1 cellular context compared by ENCODE assay signal in the genomic region with DNA sequence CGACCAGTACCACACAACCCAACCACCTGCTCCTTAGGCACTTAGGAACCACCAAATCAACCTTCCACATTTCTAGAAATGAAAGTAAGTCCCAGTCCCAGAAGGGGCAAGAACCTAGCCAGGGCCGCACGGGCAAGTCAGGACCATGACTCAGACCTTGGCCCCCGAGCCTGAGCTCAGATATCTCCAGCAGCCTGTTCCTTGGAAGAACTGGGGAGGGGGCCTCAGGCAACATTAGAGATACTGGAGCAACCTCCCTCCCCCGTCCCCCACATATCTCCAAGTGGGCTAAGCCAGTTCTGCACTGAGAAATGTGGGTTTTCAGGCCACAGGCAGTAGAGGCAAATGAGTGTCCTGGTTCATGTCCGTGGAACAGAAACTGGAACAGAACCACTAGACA.
TF ChIP-seq lines count a peak whose summit lies in the region.

No MANE protein-coding gene starts in this region.

TF ChIP-seq in GM23338, 12 proteins besides CTCF, POLR2A, EP300 and RAD21:
- TF ChIP-seq, protein P1, sequence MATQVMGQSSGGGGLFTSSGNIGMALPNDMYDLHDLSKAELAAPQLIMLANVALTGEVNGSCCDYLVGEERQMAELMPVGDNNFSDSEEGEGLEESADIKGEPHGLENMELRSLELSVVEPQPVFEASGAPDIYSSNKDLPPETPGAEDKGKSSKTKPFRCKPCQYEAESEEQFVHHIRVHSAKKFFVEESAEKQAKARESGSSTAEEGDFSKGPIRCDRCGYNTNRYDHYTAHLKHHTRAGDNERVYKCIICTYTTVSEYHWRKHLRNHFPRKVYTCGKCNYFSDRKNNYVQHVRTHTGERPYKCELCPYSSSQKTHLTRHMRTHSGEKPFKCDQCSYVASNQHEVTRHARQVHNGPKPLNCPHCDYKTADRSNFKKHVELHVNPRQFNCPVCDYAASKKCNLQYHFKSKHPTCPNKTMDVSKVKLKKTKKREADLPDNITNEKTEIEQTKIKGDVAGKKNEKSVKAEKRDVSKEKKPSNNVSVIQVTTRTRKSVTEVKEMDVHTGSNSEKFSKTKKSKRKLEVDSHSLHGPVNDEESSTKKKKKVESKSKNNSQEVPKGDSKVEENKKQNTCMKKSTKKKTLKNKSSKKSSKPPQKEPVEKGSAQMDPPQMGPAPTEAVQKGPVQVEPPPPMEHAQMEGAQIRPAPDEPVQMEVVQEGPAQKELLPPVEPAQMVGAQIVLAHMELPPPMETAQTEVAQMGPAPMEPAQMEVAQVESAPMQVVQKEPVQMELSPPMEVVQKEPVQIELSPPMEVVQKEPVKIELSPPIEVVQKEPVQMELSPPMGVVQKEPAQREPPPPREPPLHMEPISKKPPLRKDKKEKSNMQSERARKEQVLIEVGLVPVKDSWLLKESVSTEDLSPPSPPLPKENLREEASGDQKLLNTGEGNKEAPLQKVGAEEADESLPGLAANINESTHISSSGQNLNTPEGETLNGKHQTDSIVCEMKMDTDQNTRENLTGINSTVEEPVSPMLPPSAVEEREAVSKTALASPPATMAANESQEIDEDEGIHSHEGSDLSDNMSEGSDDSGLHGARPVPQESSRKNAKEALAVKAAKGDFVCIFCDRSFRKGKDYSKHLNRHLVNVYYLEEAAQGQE (IDR thresholded peaks at IDR 0.05; ENCODE audit: unreplicated experiment): no peak
- TF ChIP-seq NANOG (IDR thresholded peaks at IDR 0.05; ENCODE audit: borderline replicate concordance): no peak
- TF ChIP-seq EZH2 (IDR thresholded peaks at IDR 0.05; ENCODE audit: low read depth, unreplicated experiment): no peak
- no peak for TF ChIP-seq STAT1 (IDR thresholded peaks at IDR 0.05; ENCODE audit: unreplicated experiment)
- TF ChIP-seq, protein P2, sequence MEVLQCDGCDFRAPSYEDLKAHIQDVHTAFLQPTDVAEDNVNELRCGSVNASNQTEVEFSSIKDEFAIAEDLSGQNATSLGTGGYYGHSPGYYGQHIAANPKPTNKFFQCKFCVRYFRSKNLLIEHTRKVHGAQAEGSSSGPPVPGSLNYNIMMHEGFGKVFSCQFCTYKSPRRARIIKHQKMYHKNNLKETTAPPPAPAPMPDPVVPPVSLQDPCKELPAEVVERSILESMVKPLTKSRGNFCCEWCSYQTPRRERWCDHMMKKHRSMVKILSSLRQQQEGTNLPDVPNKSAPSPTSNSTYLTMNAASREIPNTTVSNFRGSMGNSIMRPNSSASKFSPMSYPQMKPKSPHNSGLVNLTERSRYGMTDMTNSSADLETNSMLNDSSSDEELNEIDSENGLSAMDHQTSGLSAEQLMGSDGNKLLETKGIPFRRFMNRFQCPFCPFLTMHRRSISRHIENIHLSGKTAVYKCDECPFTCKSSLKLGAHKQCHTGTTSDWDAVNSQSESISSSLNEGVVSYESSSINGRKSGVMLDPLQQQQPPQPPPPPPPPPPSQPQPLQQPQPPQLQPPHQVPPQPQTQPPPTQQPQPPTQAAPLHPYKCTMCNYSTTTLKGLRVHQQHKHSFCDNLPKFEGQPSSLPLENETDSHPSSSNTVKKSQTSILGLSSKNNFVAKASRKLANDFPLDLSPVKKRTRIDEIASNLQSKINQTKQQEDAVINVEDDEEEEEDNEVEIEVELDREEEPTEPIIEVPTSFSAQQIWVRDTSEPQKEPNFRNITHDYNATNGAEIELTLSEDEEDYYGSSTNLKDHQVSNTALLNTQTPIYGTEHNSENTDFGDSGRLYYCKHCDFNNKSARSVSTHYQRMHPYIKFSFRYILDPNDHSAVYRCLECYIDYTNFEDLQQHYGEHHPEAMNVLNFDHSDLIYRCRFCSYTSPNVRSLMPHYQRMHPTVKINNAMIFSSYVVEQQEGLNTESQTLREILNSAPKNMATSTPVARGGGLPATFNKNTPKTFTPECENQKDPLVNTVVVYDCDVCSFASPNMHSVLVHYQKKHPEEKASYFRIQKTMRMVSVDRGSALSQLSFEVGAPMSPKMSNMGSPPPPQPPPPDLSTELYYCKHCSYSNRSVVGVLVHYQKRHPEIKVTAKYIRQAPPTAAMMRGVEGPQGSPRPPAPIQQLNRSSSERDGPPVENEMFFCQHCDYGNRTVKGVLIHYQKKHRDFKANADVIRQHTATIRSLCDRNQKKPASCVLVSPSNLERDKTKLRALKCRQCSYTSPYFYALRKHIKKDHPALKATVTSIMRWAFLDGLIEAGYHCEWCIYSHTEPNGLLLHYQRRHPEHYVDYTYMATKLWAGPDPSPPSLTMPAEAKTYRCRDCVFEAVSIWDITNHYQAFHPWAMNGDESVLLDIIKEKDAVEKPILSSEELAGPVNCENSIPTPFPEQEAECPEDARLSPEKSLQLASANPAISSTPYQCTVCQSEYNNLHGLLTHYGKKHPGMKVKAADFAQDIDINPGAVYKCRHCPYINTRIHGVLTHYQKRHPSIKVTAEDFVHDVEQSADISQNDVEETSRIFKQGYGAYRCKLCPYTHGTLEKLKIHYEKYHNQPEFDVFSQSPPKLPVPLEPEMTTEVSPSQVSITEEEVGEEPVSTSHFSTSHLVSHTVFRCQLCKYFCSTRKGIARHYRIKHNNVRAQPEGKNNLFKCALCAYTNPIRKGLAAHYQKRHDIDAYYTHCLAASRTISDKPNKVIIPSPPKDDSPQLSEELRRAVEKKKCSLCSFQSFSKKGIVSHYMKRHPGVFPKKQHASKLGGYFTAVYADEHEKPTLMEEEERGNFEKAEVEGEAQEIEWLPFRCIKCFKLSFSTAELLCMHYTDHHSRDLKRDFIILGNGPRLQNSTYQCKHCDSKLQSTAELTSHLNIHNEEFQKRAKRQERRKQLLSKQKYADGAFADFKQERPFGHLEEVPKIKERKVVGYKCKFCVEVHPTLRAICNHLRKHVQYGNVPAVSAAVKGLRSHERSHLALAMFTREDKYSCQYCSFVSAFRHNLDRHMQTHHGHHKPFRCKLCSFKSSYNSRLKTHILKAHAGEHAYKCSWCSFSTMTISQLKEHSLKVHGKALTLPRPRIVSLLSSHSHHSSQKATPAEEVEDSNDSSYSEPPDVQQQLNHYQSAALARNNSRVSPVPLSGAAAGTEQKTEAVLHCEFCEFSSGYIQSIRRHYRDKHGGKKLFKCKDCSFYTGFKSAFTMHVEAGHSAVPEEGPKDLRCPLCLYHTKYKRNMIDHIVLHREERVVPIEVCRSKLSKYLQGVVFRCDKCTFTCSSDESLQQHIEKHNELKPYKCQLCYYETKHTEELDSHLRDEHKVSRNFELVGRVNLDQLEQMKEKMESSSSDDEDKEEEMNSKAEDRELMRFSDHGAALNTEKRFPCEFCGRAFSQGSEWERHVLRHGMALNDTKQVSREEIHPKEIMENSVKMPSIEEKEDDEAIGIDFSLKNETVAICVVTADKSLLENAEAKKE (CRISPR knock-in tag; IDR thresholded peaks at IDR 0.05): no peak
- TF ChIP-seq ZNF114 (CRISPR knock-in tag; IDR thresholded peaks at IDR 0.05): no peak
- TF ChIP-seq JUNB (IDR thresholded peaks at IDR 0.05; ENCODE audit: unreplicated experiment): no peak
- TF ChIP-seq CREB1 (CRISPR knock-in tag; IDR thresholded peaks at IDR 0.05; ENCODE audit: low read depth): no peak
- TF ChIP-seq EZH2phosphoT487 (IDR thresholded peaks at IDR 0.05; ENCODE audit: unreplicated experiment): no peak
- TF ChIP-seq, protein P3, sequence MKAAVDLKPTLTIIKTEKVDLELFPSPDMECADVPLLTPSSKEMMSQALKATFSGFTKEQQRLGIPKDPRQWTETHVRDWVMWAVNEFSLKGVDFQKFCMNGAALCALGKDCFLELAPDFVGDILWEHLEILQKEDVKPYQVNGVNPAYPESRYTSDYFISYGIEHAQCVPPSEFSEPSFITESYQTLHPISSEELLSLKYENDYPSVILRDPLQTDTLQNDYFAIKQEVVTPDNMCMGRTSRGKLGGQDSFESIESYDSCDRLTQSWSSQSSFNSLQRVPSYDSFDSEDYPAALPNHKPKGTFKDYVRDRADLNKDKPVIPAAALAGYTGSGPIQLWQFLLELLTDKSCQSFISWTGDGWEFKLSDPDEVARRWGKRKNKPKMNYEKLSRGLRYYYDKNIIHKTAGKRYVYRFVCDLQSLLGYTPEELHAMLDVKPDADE (IDR thresholded peaks at IDR 0.05): no peak
- TF ChIP-seq ZNF331 (CRISPR knock-in tag; IDR thresholded peaks at IDR 0.05; ENCODE audit: low read depth): no peak
- no peak for TF ChIP-seq POLR2AphosphoS5 (IDR thresholded peaks at IDR 0.05; ENCODE audit: low read depth)
